14 cellular contexts compared by ENCODE assay signal in the genomic region with DNA sequence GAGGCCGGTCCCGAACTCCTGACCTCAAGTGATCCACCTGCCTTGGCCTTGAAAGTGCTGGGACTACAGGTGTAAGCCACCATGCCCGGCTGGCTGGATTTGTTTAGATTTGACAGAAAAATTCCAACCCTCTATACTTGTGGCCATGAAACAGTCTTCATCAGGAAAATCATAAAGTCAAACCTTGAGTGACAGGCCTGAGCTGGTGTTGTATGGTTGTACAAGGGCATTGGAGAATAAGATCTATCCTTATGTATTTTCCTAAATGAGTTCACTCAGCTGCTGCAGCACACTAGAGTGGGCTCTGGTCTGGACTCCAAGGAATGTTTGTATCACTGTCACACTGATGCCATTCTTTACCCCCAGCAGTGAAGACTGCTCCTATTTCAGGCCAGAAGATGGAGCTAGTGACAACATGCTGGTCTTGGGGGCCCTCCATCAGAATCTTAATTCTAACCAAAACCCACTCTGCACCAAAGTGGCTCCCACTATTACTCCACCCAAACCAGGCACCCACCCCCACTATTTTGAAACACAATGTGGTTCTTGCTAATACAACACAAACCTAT. TPM values are rescaled to one million over a fixed set of nuclear protein-coding genes. Genes with fewer than 3 reads are reported as not detected.
DNase-seq lines count a peak whose midpoint lies in the region; ATAC-seq and TF ChIP-seq lines count a peak whose summit lies in the region.
"Had no signal": no experiment of that assay in that cellular context is flagged by ENCODE, and none has a peak within 500 bp of the region (broad histone marks: within the 10 kb centered on the region; RNA-seq: fewer than 3 reads in every experiment).

No MANE protein-coding gene starts in this region.

- H3K9me3 ChIP-seq in DND-41 (ENCODE audit: insufficient read depth, low read length, severe bottlenecking): no peaks in the 10 kb centered on the region
- H3K9me3 ChIP-seq in T-helper 17 cell (ENCODE audit: control insufficient read depth, low read length, poor library complexity, severe bottlenecking): no peaks in the 10 kb centered on the region
- no peaks in the 10 kb centered on the region for H3K9me3 ChIP-seq in GM23248 (ENCODE audit: low read depth)
- H3K9me3 ChIP-seq: SJCRH30 had no signal

- H3K4me1 ChIP-seq in DND-41 (ENCODE audit: insufficient read depth, low read length): no peaks in the 10 kb centered on the region
- no peaks in the 10 kb centered on the region for H3K4me1 ChIP-seq in GM23248 (ENCODE audit: insufficient read depth)
- H3K4me1 ChIP-seq: SJCRH30 had no signal

- H3K9ac ChIP-seq in DND-41 (ENCODE audit: low read depth, low read length): no peak overlapping the region
- H3K9ac ChIP-seq in GM23248: no peak overlapping the region

- H3K36me3 Mint-ChIP-seq in T-helper 17 cell (ENCODE audit: low read depth): peaks cover 3% of the 10 kb centered on the region

- TF ChIP-seq CTCF in DND-41 (IDR thresholded peaks at IDR 0.05; ENCODE audit: borderline replicate concordance, extremely low read depth, low read length, poor library complexity, severe bottlenecking): peak; percentile 46

- H3K27me3 Mint-ChIP-seq in T-helper 17 cell: no peaks in the 10 kb centered on the region
- H3K27me3 Mint-ChIP-seq: activated naive CD8-positive, alpha-beta T cell; stimulated activated naive CD8-positive, alpha-beta T cell treated with anti-CD3 and anti-CD28 coated beads, Interleukin-15, amount 100 ng/mL, for 72 hours had no signal

- in situ Hi-C loops in GM23248 (cut with MboI): no loop called here

- H3K9me2 ChIP-seq in GM23248 (ENCODE audit: insufficient read depth): no peaks in the 10 kb centered on the region

- H3K27ac ChIP-seq in DND-41 (ENCODE audit: low read length): no peak overlapping the region
- H3K27ac ChIP-seq in GM23248: no peak overlapping the region
- H3K27ac ChIP-seq: SJCRH30 had no signal

- no peaks in the 10 kb centered on the region for H3K36me3 ChIP-seq in DND-41 (ENCODE audit: insufficient read depth, low read length)
- no peaks in the 10 kb centered on the region for H3K36me3 ChIP-seq in H7 (replicated peaks; ENCODE audit: control insufficient read depth, insufficient read depth, low read length)
- no peaks in the 10 kb centered on the region for H3K36me3 ChIP-seq in GM23248 (ENCODE audit: low read depth)
- H3K36me3 ChIP-seq: SJCRH30 had no signal

- 88 to 91% methylated on average over 3 of the region's 3 CpGs for WGBS in GM23248 (ENCODE audit: low coverage in 1 of 2, low lambda C conversion rate in 2 of 2, missing lambda C conversion rate in 2 of 2), 2 experiments

- H3F3A ChIP-seq in GM23248 (ENCODE audit: insufficient read depth): no peaks in the 10 kb centered on the region

- no peak overlapping the region for H3K4me2 ChIP-seq in DND-41 (ENCODE audit: insufficient read depth, low read length)
- H3K4me2 ChIP-seq in GM23248 (ENCODE audit: unreplicated experiment): no peak overlapping the region

- H3K4me1 Mint-ChIP-seq in T-helper 17 cell: peaks cover 11% of the 10 kb centered on the region

- ATAC-seq in DND-41 (ENCODE audit: insufficient read depth, low read depth): no peak
- ATAC-seq in T-helper 17 cell: no peak
- ATAC-seq in HG03175 (IDR thresholded peaks at IDR 0.05; ENCODE audit: unreplicated experiment): no peak
- no peak for ATAC-seq in GM19351 (IDR thresholded peaks at IDR 0.05; ENCODE audit: unreplicated experiment)
- ATAC-seq: stimulated activated naive CD8-positive, alpha-beta T cell treated with anti-CD3 and anti-CD28 coated beads, Interleukin-15, amount 100 ng/mL, for 72 hours had no signal

- DNase-seq in DND-41 (no peak), H7 (peak; percentile 45), T-helper 17 cell (no peak), iPS-NIHi7 (ENCODE audit: extremely low spot score) (peak; percentile 63), DMS153 treated with DMSO at 0.1 percent for 48 hours (lab: John Stamatoyannopoulos, UW; ENCODE audit: unreplicated experiment) (no peak), GM23248 (no peak)
- DNase-seq: activated CD4-positive, alpha-beta T cell treated with anti-CD3 and anti-CD28 coated beads, Interleukin-2, amount 50 U/mL, for 4 hours; immature natural killer cell; nephron progenitor cell; stimulated activated naive CD8-positive, alpha-beta T cell treated with anti-CD3 and anti-CD28 coated beads, Interleukin-15, amount 100 ng/mL, for 72 hours had no signal

- no peaks in the 10 kb centered on the region for H3K79me2 ChIP-seq in DND-41 (ENCODE audit: insufficient read depth, low read length)
- H3K79me2 ChIP-seq in GM23248 (ENCODE audit: insufficient read depth): no peaks in the 10 kb centered on the region

- peak overlapping the region; percentile 27 for H3K27ac Mint-ChIP-seq in T-helper 17 cell
- H3K27ac Mint-ChIP-seq: activated naive CD8-positive, alpha-beta T cell; nephron progenitor cell had no signal

- H3K4me3 ChIP-seq in DND-41 (ENCODE audit: low read depth in 1 of 2, low read length in 2 of 2) (no peak overlapping the region), H7 (ENCODE audit: insufficient read depth, low read depth, low read length) (no peak overlapping the region), GM23248 (no peak overlapping the region)
- H3K4me3 ChIP-seq: SJCRH30 had no signal

- H3K27me3 ChIP-seq in DND-41 (ENCODE audit: insufficient read depth, low read length, poor library complexity) (peaks cover 16% of the 10 kb centered on the region), H7 (ENCODE audit: control insufficient read depth, insufficient read depth, low read length) (no peaks in the 10 kb centered on the region), GM23248 (replicated peaks; ENCODE audit: insufficient read depth) (peaks cover 4% of the 10 kb centered on the region; the same call in 1 of the 2 replicates)

- H4K20me1 ChIP-seq in DND-41 (ENCODE audit: insufficient read depth, low read length): no peaks in the 10 kb centered on the region
- no peaks in the 10 kb centered on the region for H4K20me1 ChIP-seq in GM23248 (ENCODE audit: insufficient read depth)

- H3K4me3 Mint-ChIP-seq in T-helper 17 cell: no peak overlapping the region
- H3K4me3 Mint-ChIP-seq: activated naive CD8-positive, alpha-beta T cell; immature natural killer cell; nephron progenitor cell; stimulated activated naive CD8-positive, alpha-beta T cell treated with anti-CD3 and anti-CD28 coated beads, Interleukin-15, amount 100 ng/mL, for 72 hours had no signal

- H2AFZ ChIP-seq in DND-41 (ENCODE audit: low read depth, low read length): no peak overlapping the region
- H2AFZ ChIP-seq in GM23248: no peak overlapping the region

RNA-seq across cellular contexts. Expression of a gene that starts 27.4 kb away (rescaled TPM):
- 16.0 and 17.4 TPM in 2 replicates for total RNA-seq in H7 (2014; rRNA removed; shearing (Covaris generic))
- total RNA-seq in T-helper 17 cell: 10 to 100 TPM; 12.8 to 13.2 TPM
- 10.5 and 14.7 TPM in 2 replicates for total RNA-seq in GM23248 (2014; rRNA removed; shearing (Covaris generic))
- polyA plus RNA-seq in GM23248 (2016; fragmentation: Nextera tagmentation; extraction: Ambion mirVana): 17.5 and 18.0 TPM in 2 replicates

RNA-seq across cellular contexts. Expression of a gene that starts 33.7 kb away (rescaled TPM):
- 126 and 153 TPM in 2 replicates for total RNA-seq in H7 (2014; rRNA removed; shearing (Covaris generic))
- total RNA-seq in T-helper 17 cell: 10 to 100 TPM; 12.7 to 16.9 TPM
- 53.6 and 67.7 TPM in 2 replicates for total RNA-seq in GM23248 (2014; rRNA removed; shearing (Covaris generic))
- 36.8 and 40.0 TPM in 2 replicates for polyA plus RNA-seq in GM23248 (2016; fragmentation: Nextera tagmentation; extraction: Ambion mirVana)

Comparison
In these comparisons a context has a peak if more than half of its experiments do, and no peak if none do; other contexts are left out.
1. DNase-seq: peak in H7 (single experiment) and iPS-NIHi7 (single experiment); none in DND-41 (single experiment), T-helper 17 cell (0 of 3), DMS153 treated with DMSO at 0.1 percent for 48 hours (single experiment) and GM23248 (single experiment).